In genomic region chr20:24039196-24039595, GRCh38 we compare ENCODE assay signal across 18 cellular contexts. TPM values are rescaled to one million over a fixed set of nuclear protein-coding genes. Genes with fewer than 3 reads are reported as not detected.
DNase-seq lines count a peak whose midpoint lies in the region; ATAC-seq lines count a peak whose summit lies in the region.
"Had no signal": no experiment of that assay in that cellular context is flagged by ENCODE, and none has a peak within 500 bp of the region (broad histone marks: within the 10 kb centered on the region; RNA-seq: fewer than 3 reads in every experiment).

No MANE protein-coding gene starts in this region.

- peaks cover 3% of the 10 kb centered on the region for H3K36me3 Mint-ChIP-seq in central memory CD8-positive, alpha-beta T cell (ENCODE audit: insufficient read depth)
- H3K36me3 Mint-ChIP-seq: CD14-positive monocyte had no signal

- H3K4me3 Mint-ChIP-seq in central memory CD8-positive, alpha-beta T cell, result no peak overlapping the region
- H3K4me3 Mint-ChIP-seq: CD14-positive monocyte; CD4-positive, alpha-beta T cell; CD8-positive, alpha-beta memory T cell had no signal

- no peaks in the 10 kb centered on the region for H3K9me3 Mint-ChIP-seq in central memory CD8-positive, alpha-beta T cell
- H3K9me3 Mint-ChIP-seq: CD4-positive, alpha-beta T cell; CD8-positive, alpha-beta memory T cell had no signal

- H3K27me3 Mint-ChIP-seq in central memory CD8-positive, alpha-beta T cell, result no peaks in the 10 kb centered on the region
- H3K27me3 Mint-ChIP-seq: CD4-positive, alpha-beta T cell; CD8-positive, alpha-beta memory T cell had no signal

- no peak for ATAC-seq in central memory CD8-positive, alpha-beta T cell (replicated peaks; ENCODE audit: extremely low read depth, poor library complexity, severe bottlenecking)
- ATAC-seq in left lobe of liver, result no peak

- peak overlapping the region; percentile 8 for H3K27ac Mint-ChIP-seq in central memory CD8-positive, alpha-beta T cell (ENCODE audit: low read depth)
- H3K27ac Mint-ChIP-seq: CD4-positive, alpha-beta T cell had no signal

- H3K4me1 Mint-ChIP-seq in central memory CD8-positive, alpha-beta T cell, result peaks cover 21% of the 10 kb centered on the region
- H3K4me1 Mint-ChIP-seq: CD14-positive monocyte had no signal

- peak; percentile 14 for DNase-seq in NCI-H345 (lab: John Stamatoyannopoulos, UW)
- no peak for DNase-seq in NCI-H345 treated with DMSO at 0.1 percent for 48 hours (lab: John Stamatoyannopoulos, UW; ENCODE audit: unreplicated experiment)
- DNase-seq in NCI-H69 (lab: John Stamatoyannopoulos, UW), result peak; percentile 17
- DNase-seq in central memory CD8-positive, alpha-beta T cell (ENCODE audit: low spot score in 2 of 2), result no peak
- DNase-seq in left lobe of liver (ENCODE audit: low spot score), result no peak
- DNase-seq in UCSD-AML1 (lab: John Stamatoyannopoulos, UW; ENCODE audit: unreplicated experiment), result no peak
- DNase-seq in activated effector memory CD4-positive, alpha-beta T cell treated with Interleukin-2 at 50 U/mL for 16 hours, result no peak
- DNase-seq: ACHN; AML-193; BE2C; Calu3; CD4-positive, alpha-beta T cell; CD8-positive, alpha-beta memory T cell; DMS53; DMS79 treated with DMSO at 0.1 percent for 48 hours; GOT3 had no signal

RNA-seq across cellular contexts. Expression of gene GGTLC1, which starts 50.6 kb away (rescaled TPM):
- not detected for total RNA-seq in left lobe of liver
- total RNA-seq: Calu3; CD4-positive, alpha-beta T cell; CD8-positive, alpha-beta memory T cell; Daoy had no signal

Comparison
In these comparisons a context has a peak if more than half of its experiments do, and no peak if none do; other contexts are left out.
1. DNase-seq: peak in NCI-H345 (single experiment) and NCI-H69 (single experiment); none in NCI-H345 treated with DMSO at 0.1 percent for 48 hours (single experiment), central memory CD8-positive, alpha-beta T cell (0 of 2), left lobe of liver (single experiment), UCSD-AML1 (single experiment) and activated effector memory CD4-positive, alpha-beta T cell treated with Interleukin-2 at 50 U/mL for 16 hours (single experiment).